Comparison of ENCODE assay signal across 1 cellular context in the genomic region with DNA sequence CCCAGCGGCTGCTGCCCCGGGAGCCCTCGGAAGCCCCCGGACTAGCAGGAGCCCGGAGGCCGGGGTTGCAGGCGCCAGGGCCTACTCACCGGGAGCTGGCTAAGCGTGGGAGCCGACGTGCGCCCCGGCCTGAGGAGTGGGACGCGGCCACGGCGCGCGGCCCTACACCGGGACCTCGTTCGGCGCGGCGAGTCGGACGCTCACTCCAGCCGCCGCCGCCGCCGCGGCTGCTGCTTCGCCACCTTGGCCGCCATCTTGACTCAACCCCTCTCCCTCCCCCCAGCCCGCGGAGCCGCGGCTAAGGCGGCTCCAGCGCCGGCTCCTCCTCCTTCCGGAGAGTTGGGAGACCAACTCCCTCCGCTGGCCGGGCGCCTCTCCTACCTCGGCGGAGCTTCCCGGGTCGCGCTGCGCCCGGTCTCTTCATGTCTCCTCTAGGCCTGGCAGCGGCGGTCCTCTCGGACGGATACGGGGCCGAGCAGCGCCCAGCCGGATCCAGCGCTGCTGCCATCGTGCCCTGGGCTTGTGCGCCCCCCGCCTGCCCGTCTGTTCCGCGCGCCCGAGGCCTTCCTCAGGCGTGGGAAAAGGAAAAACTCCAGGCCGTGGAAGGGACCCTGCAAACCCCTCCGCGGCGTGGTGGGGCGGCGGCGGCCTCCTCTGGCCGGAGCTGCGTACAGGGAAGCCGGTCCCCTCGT.
TF ChIP-seq lines count a peak whose summit lies in the region.

Gene NCOR1, minus strand, starts transcription at position 262 of the 692 bp plus-strand sequence. CDS start 20,965 bp downstream, outside the sequence.

TF ChIP-seq in HepG2, 621 proteins besides CTCF, POLR2A, EP300 and RAD21 (continued from another document and continues in another):
- TF ChIP-seq, protein P1, sequence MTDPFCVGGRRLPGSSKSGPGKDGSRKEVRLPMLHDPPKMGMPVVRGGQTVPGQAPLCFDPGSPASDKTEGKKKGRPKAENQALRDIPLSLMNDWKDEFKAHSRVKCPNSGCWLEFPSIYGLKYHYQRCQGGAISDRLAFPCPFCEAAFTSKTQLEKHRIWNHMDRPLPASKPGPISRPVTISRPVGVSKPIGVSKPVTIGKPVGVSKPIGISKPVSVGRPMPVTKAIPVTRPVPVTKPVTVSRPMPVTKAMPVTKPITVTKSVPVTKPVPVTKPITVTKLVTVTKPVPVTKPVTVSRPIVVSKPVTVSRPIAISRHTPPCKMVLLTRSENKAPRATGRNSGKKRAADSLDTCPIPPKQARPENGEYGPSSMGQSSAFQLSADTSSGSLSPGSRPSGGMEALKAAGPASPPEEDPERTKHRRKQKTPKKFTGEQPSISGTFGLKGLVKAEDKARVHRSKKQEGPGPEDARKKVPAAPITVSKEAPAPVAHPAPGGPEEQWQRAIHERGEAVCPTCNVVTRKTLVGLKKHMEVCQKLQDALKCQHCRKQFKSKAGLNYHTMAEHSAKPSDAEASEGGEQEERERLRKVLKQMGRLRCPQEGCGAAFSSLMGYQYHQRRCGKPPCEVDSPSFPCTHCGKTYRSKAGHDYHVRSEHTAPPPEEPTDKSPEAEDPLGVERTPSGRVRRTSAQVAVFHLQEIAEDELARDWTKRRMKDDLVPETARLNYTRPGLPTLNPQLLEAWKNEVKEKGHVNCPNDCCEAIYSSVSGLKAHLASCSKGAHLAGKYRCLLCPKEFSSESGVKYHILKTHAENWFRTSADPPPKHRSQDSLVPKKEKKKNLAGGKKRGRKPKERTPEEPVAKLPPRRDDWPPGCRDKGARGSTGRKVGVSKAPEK (CRISPR knock-in tag; IDR thresholded peaks at IDR 0.05; ENCODE audit: borderline replicate concordance), result peak; percentile 34; the same call in 1 of the 2 replicates
- TF ChIP-seq HNRNPLL (IDR thresholded peaks at IDR 0.05; ENCODE audit: low read depth, low read length, poor library complexity, severe bottlenecking) (peak; percentile 78), PATZ1 (CRISPR knock-in tag; IDR thresholded peaks at IDR 0.05) (peak; percentile 43; the same call in 1 of the 2 replicates), SOX5 (CRISPR knock-in tag; IDR thresholded peaks at IDR 0.05; ENCODE audit: borderline replicate concordance) (peak; percentile 42; the same call in 1 of the 2 replicates), ZNF564 (CRISPR knock-in tag; IDR thresholded peaks at IDR 0.05) (peak; percentile 85; the same call in 1 of the 2 replicates), ZNF883 (CRISPR knock-in tag; IDR thresholded peaks at IDR 0.05; ENCODE audit: not compliant biosample characterization) (peak; percentile 68), ZSCAN9 (CRISPR knock-in tag; IDR thresholded peaks at IDR 0.05; ENCODE audit: borderline replicate concordance) (peak; percentile 77; the same call in 1 of the 2 replicates), KLF6 (CRISPR knock-in tag; IDR thresholded peaks at IDR 0.05) (peak; percentile 86), SAP130 (CRISPR knock-in tag; IDR thresholded peaks at IDR 0.05; ENCODE audit: low read depth) (peak; percentile 79), ZNF496 (CRISPR knock-in tag; IDR thresholded peaks at IDR 0.05; ENCODE audit: insufficient replicate concordance) (no peak), ARHGAP35 (CRISPR knock-in tag; IDR thresholded peaks at IDR 0.05; ENCODE audit: borderline replicate concordance) (no peak; the same call in 1 of the 2 replicates), KLF12 (CRISPR knock-in tag; IDR thresholded peaks at IDR 0.05; ENCODE audit: borderline replicate concordance) (no peak; the same call in 1 of the 2 replicates), MYPOP (CRISPR knock-in tag; IDR thresholded peaks at IDR 0.05) (peak; percentile 79), HNF1A (IDR thresholded peaks at IDR 0.05; ENCODE audit: low read depth) (no peak), HNF1A (CRISPR knock-in tag; IDR thresholded peaks at IDR 0.05; ENCODE audit: borderline replicate concordance) (peak; percentile 36; the same call in 1 of the 2 replicates), SAFB2 (CRISPR knock-in tag; IDR thresholded peaks at IDR 0.05; ENCODE audit: borderline replicate concordance, low read depth) (peak; percentile 64), ZNF691 (CRISPR knock-in tag; IDR thresholded peaks at IDR 0.05; ENCODE audit: borderline replicate concordance, low read depth) (peak; percentile 67; the same call in 1 of the 2 replicates), MTA1 (CRISPR knock-in tag; IDR thresholded peaks at IDR 0.05; ENCODE audit: borderline replicate concordance) (peak; percentile 82; the same call in 1 of the 2 replicates), ZNF274 (CRISPR knock-in tag; IDR thresholded peaks at IDR 0.05) (peak; percentile 21; the same call in 1 of the 2 replicates), ZNF501 (CRISPR knock-in tag; IDR thresholded peaks at IDR 0.05) (peak; percentile 81), ATM (IDR thresholded peaks at IDR 0.05; ENCODE audit: borderline replicate concordance) (no peak)
- TF ChIP-seq, protein P2, sequence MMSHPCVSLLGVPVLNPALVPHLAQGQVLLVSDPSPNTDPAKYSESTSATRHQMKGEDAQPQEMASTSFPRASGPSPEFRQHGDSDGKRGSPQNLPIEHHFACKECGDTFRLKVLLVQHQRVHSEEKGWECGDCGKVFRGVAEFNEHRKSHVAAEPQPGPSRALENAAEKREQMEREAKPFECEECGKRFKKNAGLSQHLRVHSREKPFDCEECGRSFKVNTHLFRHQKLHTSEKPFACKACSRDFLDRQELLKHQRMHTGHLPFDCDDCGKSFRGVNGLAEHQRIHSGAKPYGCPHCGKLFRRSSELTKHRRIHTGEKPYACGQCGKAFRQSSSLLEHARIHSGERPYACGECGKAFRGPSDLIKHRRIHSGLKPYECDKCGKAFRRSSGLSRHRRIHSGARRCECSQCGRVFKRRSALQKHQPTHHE (CRISPR knock-in tag; IDR thresholded peaks at IDR 0.05; ENCODE audit: borderline replicate concordance), result peak; percentile 56; the same call in 1 of the 2 replicates
- TF ChIP-seq, protein P3, sequence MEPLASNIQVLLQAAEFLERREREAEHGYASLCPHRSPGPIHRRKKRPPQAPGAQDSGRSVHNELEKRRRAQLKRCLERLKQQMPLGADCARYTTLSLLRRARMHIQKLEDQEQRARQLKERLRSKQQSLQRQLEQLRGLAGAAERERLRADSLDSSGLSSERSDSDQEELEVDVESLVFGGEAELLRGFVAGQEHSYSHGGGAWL (CRISPR knock-in tag; IDR thresholded peaks at IDR 0.05), result peak; percentile 55; the same call in 1 of the 2 replicates
- TF ChIP-seq, protein P4, sequence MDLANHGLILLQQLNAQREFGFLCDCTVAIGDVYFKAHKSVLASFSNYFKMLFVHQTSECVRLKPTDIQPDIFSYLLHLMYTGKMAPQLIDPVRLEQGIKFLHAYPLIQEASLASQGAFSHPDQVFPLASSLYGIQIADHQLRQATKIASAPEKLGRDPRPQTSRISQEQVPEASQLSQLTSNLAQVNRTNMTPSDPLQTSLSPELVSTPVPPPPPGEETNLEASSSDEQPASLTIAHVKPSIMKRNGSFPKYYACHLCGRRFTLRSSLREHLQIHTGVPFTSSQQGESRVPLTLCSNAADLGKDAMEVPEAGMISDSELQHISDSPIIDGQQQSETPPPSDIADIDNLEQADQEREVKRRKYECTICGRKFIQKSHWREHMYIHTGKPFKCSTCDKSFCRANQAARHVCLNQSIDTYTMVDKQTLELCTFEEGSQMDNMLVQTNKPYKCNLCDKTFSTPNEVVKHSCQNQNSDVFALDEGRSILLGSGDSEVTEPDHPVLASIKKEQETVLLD (CRISPR knock-in tag; IDR thresholded peaks at IDR 0.05; ENCODE audit: low read depth), result peak; percentile 64
- TF ChIP-seq, protein P5, sequence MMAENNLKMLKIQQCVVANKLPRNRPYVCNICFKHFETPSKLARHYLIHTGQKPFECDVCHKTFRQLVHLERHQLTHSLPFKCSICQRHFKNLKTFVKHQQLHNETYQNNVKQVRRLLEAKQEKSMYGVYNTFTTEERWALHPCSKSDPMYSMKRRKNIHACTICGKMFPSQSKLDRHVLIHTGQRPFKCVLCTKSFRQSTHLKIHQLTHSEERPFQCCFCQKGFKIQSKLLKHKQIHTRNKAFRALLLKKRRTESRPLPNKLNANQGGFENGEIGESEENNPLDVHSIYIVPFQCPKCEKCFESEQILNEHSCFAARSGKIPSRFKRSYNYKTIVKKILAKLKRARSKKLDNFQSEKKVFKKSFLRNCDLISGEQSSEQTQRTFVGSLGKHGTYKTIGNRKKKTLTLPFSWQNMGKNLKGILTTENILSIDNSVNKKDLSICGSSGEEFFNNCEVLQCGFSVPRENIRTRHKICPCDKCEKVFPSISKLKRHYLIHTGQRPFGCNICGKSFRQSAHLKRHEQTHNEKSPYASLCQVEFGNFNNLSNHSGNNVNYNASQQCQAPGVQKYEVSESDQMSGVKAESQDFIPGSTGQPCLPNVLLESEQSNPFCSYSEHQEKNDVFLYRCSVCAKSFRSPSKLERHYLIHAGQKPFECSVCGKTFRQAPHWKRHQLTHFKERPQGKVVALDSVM (CRISPR knock-in tag; IDR thresholded peaks at IDR 0.05), result peak; percentile 63; the same call in 1 of the 2 replicates
- TF ChIP-seq, protein P6, sequence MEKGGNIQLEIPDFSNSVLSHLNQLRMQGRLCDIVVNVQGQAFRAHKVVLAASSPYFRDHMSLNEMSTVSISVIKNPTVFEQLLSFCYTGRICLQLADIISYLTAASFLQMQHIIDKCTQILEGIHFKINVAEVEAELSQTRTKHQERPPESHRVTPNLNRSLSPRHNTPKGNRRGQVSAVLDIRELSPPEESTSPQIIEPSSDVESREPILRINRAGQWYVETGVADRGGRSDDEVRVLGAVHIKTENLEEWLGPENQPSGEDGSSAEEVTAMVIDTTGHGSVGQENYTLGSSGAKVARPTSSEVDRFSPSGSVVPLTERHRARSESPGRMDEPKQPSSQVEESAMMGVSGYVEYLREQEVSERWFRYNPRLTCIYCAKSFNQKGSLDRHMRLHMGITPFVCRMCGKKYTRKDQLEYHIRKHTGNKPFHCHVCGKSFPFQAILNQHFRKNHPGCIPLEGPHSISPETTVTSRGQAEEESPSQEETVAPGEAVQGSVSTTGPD (CRISPR knock-in tag; IDR thresholded peaks at IDR 0.05), result no peak
